In the genomic region with DNA sequence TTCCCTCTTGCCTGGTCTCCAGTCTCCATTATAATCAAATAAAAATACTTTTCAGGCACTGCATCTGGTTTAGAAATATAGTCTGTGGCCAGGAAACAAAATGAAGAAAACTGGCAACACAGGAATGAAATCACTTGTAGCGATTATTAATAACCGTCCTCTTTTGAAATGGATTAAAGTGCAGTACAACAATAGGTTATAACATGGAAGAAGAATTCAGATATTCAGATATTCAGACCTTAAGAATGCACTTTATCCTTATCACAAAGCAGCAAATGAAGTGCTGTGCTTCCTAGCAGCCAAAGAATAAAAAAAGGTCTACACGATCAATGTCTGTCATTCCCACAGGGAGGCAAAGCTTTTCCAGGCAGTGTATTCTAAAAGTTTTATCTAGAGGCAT, we compare ENCODE assay signal across 29 cellular contexts.
"Had no signal": no experiment of that assay in that cellular context is flagged by ENCODE, and none has a peak within 500 bp of the region (broad histone marks: within the 10 kb centered on the region; RNA-seq: fewer than 3 reads in every experiment).

No MANE protein-coding gene starts in this region.

- H3K27me3 Mint-ChIP-seq: dendritic cell treated with granulocyte-macrophage colony-stimulating factor and Interleukin-4, amounts not matched to agents 40 ng/mL and 50 ng/mL, for 4 days; effector memory CD8-positive, alpha-beta T cell had no signal

- ATAC-seq: effector memory CD8-positive, alpha-beta T cell; esophagus mucosa; gastrocnemius medialis; heart right ventricle; left colon; left lobe of liver; lower lobe of right lung; mucosa of descending colon had no signal

- DNase-seq: colonic mucosa; cortex of kidney; effector CD8-positive, alpha-beta T cell; effector memory CD8-positive, alpha-beta T cell; endodermal cell; erythroblast; esophagus squamous epithelium; foreskin fibroblast; foreskin melanocyte; gastrocnemius medialis; glutamatergic neuron; head of caudate nucleus; heart right ventricle; hippocampal formation; immature natural killer cell; islet precursor cell; kidney; kidney glomerular epithelial cell; left colon; left ventricle myocardium inferior; lower lobe of right lung; mesenchymal stem cell; mucosa of descending colon had no signal

- H3K4me3 ChIP-seq: colonic mucosa, esophagus squamous epithelium, gastrocnemius medialis, heart right ventricle, left ventricle myocardium inferior, lower lobe of right lung, mucosa of descending colon had no signal

- FAIRE-seq: endometrium, kidney had no signal

- H3K36me3 Mint-ChIP-seq: mesothelial cell of epicardium had no signal

- H3K4me1 ChIP-seq: colonic mucosa, esophagus squamous epithelium, gastrocnemius medialis, heart right ventricle, left ventricle myocardium inferior, lower lobe of right lung had no signal

- H3K27ac ChIP-seq: colonic mucosa, epithelial cell of prostate, esophagus squamous epithelium, gastrocnemius medialis, heart right ventricle, left ventricle myocardium inferior, lower lobe of right lung had no signal

- H3K27me3 ChIP-seq: colonic mucosa, esophagus squamous epithelium, gastrocnemius medialis, heart right ventricle had no signal

- H3K4me1 Mint-ChIP-seq: immature natural killer cell, mesothelial cell of epicardium had no signal

- H3K27ac Mint-ChIP-seq: dendritic cell treated with granulocyte-macrophage colony-stimulating factor and Interleukin-4, amounts not matched to agents 40 ng/mL and 50 ng/mL, for 4 days; effector memory CD8-positive, alpha-beta T cell; endodermal cell; immature natural killer cell; mesothelial cell of epicardium had no signal

- H3K9me3 ChIP-seq: colonic mucosa, esophagus squamous epithelium, gastrocnemius medialis, heart right ventricle, left ventricle myocardium inferior, lower lobe of right lung, mucosa of descending colon had no signal

- H3K36me3 ChIP-seq: colonic mucosa, gastrocnemius medialis, left ventricle myocardium inferior had no signal

- H3K4me3 Mint-ChIP-seq: dendritic cell treated with granulocyte-macrophage colony-stimulating factor and Interleukin-4, amounts not matched to agents 40 ng/mL and 50 ng/mL, for 4 days; effector memory CD8-positive, alpha-beta T cell; endodermal cell; immature natural killer cell; mesothelial cell of epicardium had no signal

- H3K9me3 Mint-ChIP-seq: endodermal cell, immature natural killer cell, mesothelial cell of epicardium had no signal
